1 cellular context compared by ENCODE assay signal in the genomic region with DNA sequence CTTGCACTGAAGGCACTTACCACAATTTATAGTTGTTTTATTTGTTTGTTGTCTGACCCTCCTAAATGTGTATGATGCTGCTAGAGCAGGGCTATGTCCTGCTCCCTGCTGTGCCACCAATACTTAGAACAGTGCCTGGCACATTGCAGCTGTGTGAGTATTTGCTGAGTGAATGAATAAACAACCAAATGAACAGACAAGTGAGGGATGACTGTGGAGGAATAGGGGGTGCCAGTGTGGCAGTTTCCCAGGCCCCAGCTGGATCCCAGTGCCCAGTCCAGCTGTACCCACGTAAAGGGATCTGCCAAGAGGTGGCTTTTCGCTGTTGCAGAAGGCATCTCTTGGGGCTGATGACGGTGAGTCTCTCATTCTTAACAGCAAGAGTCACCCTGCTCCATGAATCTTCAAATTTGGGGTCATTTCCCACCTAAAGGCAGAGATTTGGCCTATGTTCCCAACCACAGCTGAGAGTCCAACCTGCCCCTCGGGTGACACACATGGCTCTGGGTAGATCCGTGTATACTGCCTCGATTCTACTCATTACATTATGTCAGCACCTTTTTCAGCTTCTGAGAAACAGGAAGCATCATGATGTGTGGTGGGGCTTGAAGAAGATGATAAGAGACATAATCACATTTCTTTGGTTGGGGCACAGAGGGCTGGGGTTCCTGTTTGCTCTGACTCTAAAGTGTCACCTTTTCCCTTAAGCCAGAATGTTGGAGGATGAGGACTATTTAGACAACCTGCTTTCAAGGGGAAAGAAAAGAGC.
TF ChIP-seq lines count a peak whose summit lies in the region.

No MANE protein-coding gene starts in this region.

TF ChIP-seq in GM12878, 131 proteins besides CTCF, POLR2A, EP300 and RAD21:
- TF ChIP-seq SUZ12 (IDR thresholded peaks at IDR 0.05; ENCODE audit: unreplicated experiment): no peak
- TF ChIP-seq CBX5 (IDR thresholded peaks at IDR 0.05; ENCODE audit: low read depth): no peak
- no peak for TF ChIP-seq LARP7 (IDR thresholded peaks at IDR 0.05)
- no peak for TF ChIP-seq BACH1 (IDR thresholded peaks at IDR 0.05; ENCODE audit: borderline replicate concordance)
- no peak for TF ChIP-seq ZBTB40 (IDR thresholded peaks at IDR 0.05; ENCODE audit: borderline replicate concordance)
